Comparison of ENCODE assay signal across 1 cellular context in genomic region chr6:111844921-111845320, GRCh38.
TF ChIP-seq lines count a peak whose summit lies in the region.

No MANE protein-coding gene starts in this region.

TF ChIP-seq in HepG2, 621 proteins besides CTCF, POLR2A, EP300 and RAD21:
- TF ChIP-seq SALL1 (CRISPR knock-in tag; IDR thresholded peaks at IDR 0.05): peak; percentile 11; the same call in 1 of the 2 replicates
- TF ChIP-seq CHD4 (IDR thresholded peaks at IDR 0.05; ENCODE audit: borderline replicate concordance, low read length): no peak
- TF ChIP-seq ZNF782 (CRISPR knock-in tag; IDR thresholded peaks at IDR 0.05; ENCODE audit: borderline replicate concordance): no peak
- no peak for TF ChIP-seq ARID2 (CRISPR knock-in tag; IDR thresholded peaks at IDR 0.05; ENCODE audit: borderline replicate concordance)
- TF ChIP-seq TRAFD1 (CRISPR knock-in tag; IDR thresholded peaks at IDR 0.05; ENCODE audit: borderline replicate concordance): no peak
- no peak for TF ChIP-seq PHF8 (CRISPR knock-in tag; IDR thresholded peaks at IDR 0.05)
- no peak for TF ChIP-seq ZSCAN31 (CRISPR knock-in tag; IDR thresholded peaks at IDR 0.05; ENCODE audit: low read depth)
- TF ChIP-seq HMG20A (CRISPR knock-in tag; IDR thresholded peaks at IDR 0.05; ENCODE audit: borderline replicate concordance): no peak
- no peak for TF ChIP-seq ISX (CRISPR knock-in tag; conservative IDR thresholded peaks at IDR 0.05)
- TF ChIP-seq ZNF446 (CRISPR knock-in tag; IDR thresholded peaks at IDR 0.05): no peak
- no peak for TF ChIP-seq HMGA1 (CRISPR knock-in tag; conservative IDR thresholded peaks at IDR 0.05)
- TF ChIP-seq ZNF564 (CRISPR knock-in tag; IDR thresholded peaks at IDR 0.05): no peak
- TF ChIP-seq ZNF3 (CRISPR knock-in tag; IDR thresholded peaks at IDR 0.05): no peak
- TF ChIP-seq ARID4A (CRISPR knock-in tag; IDR thresholded peaks at IDR 0.05; ENCODE audit: borderline replicate concordance): no peak
- TF ChIP-seq HNRNPL (IDR thresholded peaks at IDR 0.05; ENCODE audit: low read depth, low read length): 0 out of 2 replicates have a peak, but pooled peaks have one; percentile 61
- TF ChIP-seq KDM5A (IDR thresholded peaks at IDR 0.05; ENCODE audit: borderline replicate concordance, low read length): no peak
- TF ChIP-seq GATAD2A (CRISPR knock-in tag; IDR thresholded peaks at IDR 0.05): no peak
- no peak for TF ChIP-seq ZNF263 (CRISPR knock-in tag; IDR thresholded peaks at IDR 0.05)
- no peak for TF ChIP-seq NAIF1 (CRISPR knock-in tag; IDR thresholded peaks at IDR 0.05; ENCODE audit: borderline replicate concordance)
- TF ChIP-seq, protein P1, sequence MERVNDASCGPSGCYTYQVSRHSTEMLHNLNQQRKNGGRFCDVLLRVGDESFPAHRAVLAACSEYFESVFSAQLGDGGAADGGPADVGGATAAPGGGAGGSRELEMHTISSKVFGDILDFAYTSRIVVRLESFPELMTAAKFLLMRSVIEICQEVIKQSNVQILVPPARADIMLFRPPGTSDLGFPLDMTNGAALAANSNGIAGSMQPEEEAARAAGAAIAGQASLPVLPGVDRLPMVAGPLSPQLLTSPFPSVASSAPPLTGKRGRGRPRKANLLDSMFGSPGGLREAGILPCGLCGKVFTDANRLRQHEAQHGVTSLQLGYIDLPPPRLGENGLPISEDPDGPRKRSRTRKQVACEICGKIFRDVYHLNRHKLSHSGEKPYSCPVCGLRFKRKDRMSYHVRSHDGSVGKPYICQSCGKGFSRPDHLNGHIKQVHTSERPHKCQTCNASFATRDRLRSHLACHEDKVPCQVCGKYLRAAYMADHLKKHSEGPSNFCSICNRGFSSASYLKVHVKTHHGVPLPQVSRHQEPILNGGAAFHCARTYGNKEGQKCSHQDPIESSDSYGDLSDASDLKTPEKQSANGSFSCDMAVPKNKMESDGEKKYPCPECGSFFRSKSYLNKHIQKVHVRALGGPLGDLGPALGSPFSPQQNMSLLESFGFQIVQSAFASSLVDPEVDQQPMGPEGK (CRISPR knock-in tag; IDR thresholded peaks at IDR 0.05): 0 out of 2 replicates have a peak, but pooled peaks have one; percentile 10
- no peak for TF ChIP-seq U2AF2 (IDR thresholded peaks at IDR 0.05; ENCODE audit: low read depth, low read length)
- TF ChIP-seq NFE2L2 (IDR thresholded peaks at IDR 0.05; ENCODE audit: low read length): no peak
- TF ChIP-seq ZNF766 (CRISPR knock-in tag; IDR thresholded peaks at IDR 0.05; ENCODE audit: borderline replicate concordance): no peak
- TF ChIP-seq GLMP (CRISPR knock-in tag; IDR thresholded peaks at IDR 0.05; ENCODE audit: borderline replicate concordance): no peak
- TF ChIP-seq U2AF1 (optimal IDR thresholded peaks at IDR 0.05; ENCODE audit: low read depth, low read length): no peak
- no peak for TF ChIP-seq IRF9 (CRISPR knock-in tag; IDR thresholded peaks at IDR 0.05; ENCODE audit: borderline replicate concordance)
- no peak for TF ChIP-seq ZNF790 (CRISPR knock-in tag; IDR thresholded peaks at IDR 0.05; ENCODE audit: borderline replicate concordance)
- TF ChIP-seq ZNF44 (CRISPR knock-in tag; IDR thresholded peaks at IDR 0.05): no peak
- no peak for TF ChIP-seq ZNF792 (CRISPR knock-in tag; IDR thresholded peaks at IDR 0.05)
- TF ChIP-seq, protein P2, sequence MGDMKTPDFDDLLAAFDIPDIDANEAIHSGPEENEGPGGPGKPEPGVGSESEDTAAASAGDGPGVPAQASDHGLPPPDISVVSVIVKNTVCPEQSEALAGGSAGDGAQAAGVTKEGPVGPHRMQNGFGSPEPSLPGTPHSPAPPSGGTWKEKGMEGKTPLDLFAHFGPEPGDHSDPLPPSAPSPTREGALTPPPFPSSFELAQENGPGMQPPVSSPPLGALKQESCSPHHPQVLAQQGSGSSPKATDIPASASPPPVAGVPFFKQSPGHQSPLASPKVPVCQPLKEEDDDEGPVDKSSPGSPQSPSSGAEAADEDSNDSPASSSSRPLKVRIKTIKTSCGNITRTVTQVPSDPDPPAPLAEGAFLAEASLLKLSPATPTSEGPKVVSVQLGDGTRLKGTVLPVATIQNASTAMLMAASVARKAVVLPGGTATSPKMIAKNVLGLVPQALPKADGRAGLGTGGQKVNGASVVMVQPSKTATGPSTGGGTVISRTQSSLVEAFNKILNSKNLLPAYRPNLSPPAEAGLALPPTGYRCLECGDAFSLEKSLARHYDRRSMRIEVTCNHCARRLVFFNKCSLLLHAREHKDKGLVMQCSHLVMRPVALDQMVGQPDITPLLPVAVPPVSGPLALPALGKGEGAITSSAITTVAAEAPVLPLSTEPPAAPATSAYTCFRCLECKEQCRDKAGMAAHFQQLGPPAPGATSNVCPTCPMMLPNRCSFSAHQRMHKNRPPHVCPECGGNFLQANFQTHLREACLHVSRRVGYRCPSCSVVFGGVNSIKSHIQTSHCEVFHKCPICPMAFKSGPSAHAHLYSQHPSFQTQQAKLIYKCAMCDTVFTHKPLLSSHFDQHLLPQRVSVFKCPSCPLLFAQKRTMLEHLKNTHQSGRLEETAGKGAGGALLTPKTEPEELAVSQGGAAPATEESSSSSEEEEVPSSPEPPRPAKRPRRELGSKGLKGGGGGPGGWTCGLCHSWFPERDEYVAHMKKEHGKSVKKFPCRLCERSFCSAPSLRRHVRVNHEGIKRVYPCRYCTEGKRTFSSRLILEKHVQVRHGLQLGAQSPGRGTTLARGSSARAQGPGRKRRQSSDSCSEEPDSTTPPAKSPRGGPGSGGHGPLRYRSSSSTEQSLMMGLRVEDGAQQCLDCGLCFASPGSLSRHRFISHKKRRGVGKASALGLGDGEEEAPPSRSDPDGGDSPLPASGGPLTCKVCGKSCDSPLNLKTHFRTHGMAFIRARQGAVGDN (CRISPR knock-in tag; IDR thresholded peaks at IDR 0.05): peak; percentile 14; the same call in 1 of the 2 replicates
- TF ChIP-seq FOSL2 (CRISPR knock-in tag; IDR thresholded peaks at IDR 0.05): no peak
- TF ChIP-seq, protein P3, sequence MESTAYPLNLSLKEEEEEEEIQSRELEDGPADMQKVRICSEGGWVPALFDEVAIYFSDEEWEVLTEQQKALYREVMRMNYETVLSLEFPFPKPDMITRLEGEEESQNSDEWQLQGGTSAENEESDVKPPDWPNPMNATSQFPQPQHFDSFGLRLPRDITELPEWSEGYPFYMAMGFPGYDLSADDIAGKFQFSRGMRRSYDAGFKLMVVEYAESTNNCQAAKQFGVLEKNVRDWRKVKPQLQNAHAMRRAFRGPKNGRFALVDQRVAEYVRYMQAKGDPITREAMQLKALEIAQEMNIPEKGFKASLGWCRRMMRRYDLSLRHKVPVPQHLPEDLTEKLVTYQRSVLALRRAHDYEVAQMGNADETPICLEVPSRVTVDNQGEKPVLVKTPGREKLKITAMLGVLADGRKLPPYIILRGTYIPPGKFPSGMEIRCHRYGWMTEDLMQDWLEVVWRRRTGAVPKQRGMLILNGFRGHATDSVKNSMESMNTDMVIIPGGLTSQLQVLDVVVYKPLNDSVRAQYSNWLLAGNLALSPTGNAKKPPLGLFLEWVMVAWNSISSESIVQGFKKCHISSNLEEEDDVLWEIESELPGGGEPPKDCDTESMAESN (CRISPR knock-in tag; conservative IDR thresholded peaks at IDR 0.05): no peak
- no peak for TF ChIP-seq KLF13 (CRISPR knock-in tag; IDR thresholded peaks at IDR 0.05)
TF ChIP-seq in HepG2: peak in this region for 4.
